13 cellular contexts compared by ENCODE assay signal in genomic region chr18:498901-499300, GRCh38. TPM values are rescaled to one million over a fixed set of nuclear protein-coding genes. Genes with fewer than 3 reads are reported as not detected.
DNase-seq lines count a peak whose midpoint lies in the region; ATAC-seq and TF ChIP-seq lines count a peak whose summit lies in the region.
"Had no signal": no experiment of that assay in that cellular context is flagged by ENCODE, and none has a peak within 500 bp of the region (broad histone marks: within the 10 kb centered on the region; RNA-seq: fewer than 3 reads in every experiment).

No MANE protein-coding gene starts in this region.

- H3K4me1 ChIP-seq in HUES48 (ENCODE audit: control insufficient read depth, insufficient read depth, low read length) (peaks cover 17% of the 10 kb centered on the region), tibial nerve (peaks cover 0 to 34% (median 4%) of the 10 kb centered on the region in 4 donors)

- no peak for TF ChIP-seq EP300 in tibial nerve (IDR thresholded peaks at IDR 0.05)

- no peaks in the 10 kb centered on the region for H3K9me3 Mint-ChIP-seq in mesothelial cell of epicardium
- H3K9me3 Mint-ChIP-seq: natural killer cell treated with Interleukin-12 subunit alpha and Interleukin-12 subunit beta and Interleukin-15 and Interleukin-18, amount 100 ng/mL, for 72 hours had no signal

- no peak overlapping the region for H3K9ac ChIP-seq in HUES48 (ENCODE audit: low read depth, low read length)

- H3K27me3 ChIP-seq in HUES48 (ENCODE audit: control insufficient read depth, insufficient read depth, low read length) (peaks cover 57% of the 10 kb centered on the region), tibial nerve (peaks cover 0 to 22% of the 10 kb centered on the region in 2 donors)

- H3K27ac Mint-ChIP-seq in mesothelial cell of epicardium: peak overlapping the region; percentile 95
- H3K27ac Mint-ChIP-seq: natural killer cell treated with Interleukin-12 subunit alpha and Interleukin-12 subunit beta and Interleukin-15 and Interleukin-18, amount 100 ng/mL, for 72 hours had no signal

- no peak for TF ChIP-seq POLR2A in tibial nerve (IDR thresholded peaks at IDR 0.05)

- WGBS in tibial nerve, 2 donors: 31 to 38% methylated on average over 3 of the region's 3 CpGs

- peak overlapping the region; percentile 89 for H3K4me3 Mint-ChIP-seq in mesothelial cell of epicardium
- H3K4me3 Mint-ChIP-seq: activated naive CD8-positive, alpha-beta T cell; natural killer cell treated with Interleukin-12 subunit alpha and Interleukin-12 subunit beta and Interleukin-15 and Interleukin-18, amount 100 ng/mL, for 72 hours had no signal

- ATAC-seq in HG02642 (IDR thresholded peaks at IDR 0.05; ENCODE audit: poor library complexity, unreplicated experiment) (no peak), GM18502 (IDR thresholded peaks at IDR 0.05; ENCODE audit: poor library complexity, unreplicated experiment) (no peak)
- ATAC-seq: natural killer cell treated with Interleukin-12 subunit alpha and Interleukin-12 subunit beta and Interleukin-15 and Interleukin-18, amount 100 ng/mL, for 72 hours had no signal

- TF ChIP-seq CTCF in coronary artery (IDR thresholded peaks at IDR 0.05) (no peak), mesothelial cell of epicardium (IDR thresholded peaks at IDR 0.05; ENCODE audit: unreplicated experiment) (no peak), tibial nerve (IDR thresholded peaks at IDR 0.05) (no peak)

- peaks cover 61% of the 10 kb centered on the region for H3K4me1 Mint-ChIP-seq in mesothelial cell of epicardium

- DNase-seq in coronary artery (ENCODE audit: low spot score): no peak
- no peak for DNase-seq in mesothelial cell of epicardium (ENCODE audit: low spot score in 2 of 2, unreplicated experiment in 2 of 2)
- no peak for DNase-seq in tibial nerve (ENCODE audit: low spot score in 2 of 2)
- DNase-seq in activated effector memory CD4-positive, alpha-beta T cell treated with Interleukin-2 at 50 U/mL for 16 hours: no peak
- DNase-seq in activated CD4-positive, alpha-beta T cell treated with anti-CD3 and anti-CD28 coated beads for 4 hours: no peak
- DNase-seq: activated CD4-positive, alpha-beta T cell treated with anti-CD3 and anti-CD28 coated beads for 1 hour; GDM1; NCI-H2029 treated with DMSO at 0.1 percent for 48 hours had no signal

- no peaks in the 10 kb centered on the region for H3K36me3 ChIP-seq in HUES48 (ENCODE audit: control insufficient read depth, insufficient read depth, low read length)
- no peaks in the 10 kb centered on the region for H3K36me3 ChIP-seq in tibial nerve

- H3K36me3 Mint-ChIP-seq in mesothelial cell of epicardium: no peaks in the 10 kb centered on the region
- H3K36me3 Mint-ChIP-seq: activated naive CD8-positive, alpha-beta T cell; natural killer cell treated with Interleukin-12 subunit alpha and Interleukin-12 subunit beta and Interleukin-15 and Interleukin-18, amount 100 ng/mL, for 72 hours had no signal

- H3K27me3 Mint-ChIP-seq in mesothelial cell of epicardium (ENCODE audit: low read depth): peaks cover 10% of the 10 kb centered on the region

- H3K27ac ChIP-seq in HUES48 (ENCODE audit: low read depth, low read length) (no peak overlapping the region), coronary artery (peak overlapping the region in 1 of 2 donors; percentile 33), tibial nerve (peak overlapping the region in 1 of 4 donors; percentile 56)

- H3K9me3 ChIP-seq in HUES48 (ENCODE audit: control insufficient read depth, insufficient read depth, low read length): no peaks in the 10 kb centered on the region
- H3K9me3 ChIP-seq in tibial nerve: no peaks in the 10 kb centered on the region

- H3K4me3 ChIP-seq in HUES48 (ENCODE audit: low read depth, low read length) (peak overlapping the region; percentile 73), coronary artery (peak overlapping the region; percentile 71), tibial nerve (peak overlapping the region in 3 of 4 donors; percentile 32 to 65 (median 37))

RNA-seq across cellular contexts. Expression of gene COLEC12, which starts 1.6 kb away (rescaled TPM):
- total RNA-seq in mesothelial cell of epicardium (68.7 to 70.5 TPM (median 70.0 TPM) in 3 replicates), tibial nerve (10 to 100 TPM in 3 of 4 donors, 1 to 10 TPM in 1; 8.3 to 22.2 (median 21.4) TPM)
- total RNA-seq: natural killer cell treated with Interleukin-12 subunit alpha and Interleukin-12 subunit beta and Interleukin-15 and Interleukin-18, amount 100 ng/mL, for 72 hours had no signal
